21 cellular contexts compared by ENCODE assay signal in genomic region chr14:64598404-64598803, GRCh38. TPM values are rescaled to one million over a fixed set of nuclear protein-coding genes. Genes with fewer than 3 reads are reported as not detected.
A peak's percentile ranks its signal among the peaks of the same experiment; 100 is the strongest.
DNase-seq lines count a peak whose midpoint lies in the region; ATAC-seq and TF ChIP-seq lines count a peak whose summit lies in the region.
"Had no signal": no experiment of that assay in that cellular context is flagged by ENCODE, and none has a peak within 500 bp of the region (broad histone marks: within the 10 kb centered on the region; RNA-seq: fewer than 3 reads in every experiment).

No MANE protein-coding gene starts in this region.

- CTCF ChIA-PET in Calu3 (lab: Charles Lee), result no interaction called here

- no peak overlapping the region for H3K4me3 Mint-ChIP-seq in activated naive CD8-positive, alpha-beta T cell treated with anti-CD3 and anti-CD28 coated beads, Interleukin-2, amount 10 ng/mL, durations not matched to agents 7 days and 5 days
- no peak overlapping the region for H3K4me3 Mint-ChIP-seq in activated naive CD8-positive, alpha-beta T cell treated with anti-CD3 and anti-CD28 coated beads, Interleukin-2, amount 50 U/mL, for 24 hours
- H3K4me3 Mint-ChIP-seq in Calu3 (ENCODE audit: low read depth, unreplicated experiment), result no peak overlapping the region
- H3K4me3 Mint-ChIP-seq: central memory CD8-positive, alpha-beta T cell had no signal

- peak; percentile 45 for ATAC-seq in activated naive CD8-positive, alpha-beta T cell treated with anti-CD3 and anti-CD28 coated beads, Interleukin-2, amount 10 ng/mL, durations not matched to agents 7 days and 5 days (ENCODE audit: low read depth)
- no peak for ATAC-seq in activated naive CD8-positive, alpha-beta T cell treated with anti-CD3 and anti-CD28 coated beads, Interleukin-2, amount 50 U/mL, for 24 hours
- ATAC-seq in GM21423 (IDR thresholded peaks at IDR 0.05; ENCODE audit: unreplicated experiment) (peak; percentile 42), HG03354 (IDR thresholded peaks at IDR 0.05; ENCODE audit: poor library complexity, severe bottlenecking, unreplicated experiment) (peak; percentile 51)
- ATAC-seq: A549, gastroesophageal sphincter, K562 had no signal

- no TSS peak for BruUV-seq in Calu3 (replicated peaks; lab: Mats Ljungman, UMichigan)

- POLR2A ChIA-PET in activated naive CD8-positive, alpha-beta T cell treated with anti-CD3 and anti-CD28 coated beads, Interleukin-2, amount 10 ng/mL, durations not matched to agents 7 days and 5 days (lab: Charles Lee), result no interaction called here

- H3K9me3 Mint-ChIP-seq in activated naive CD8-positive, alpha-beta T cell treated with anti-CD3 and anti-CD28 coated beads, Interleukin-2, amount 10 ng/mL, durations not matched to agents 7 days and 5 days, result no peaks in the 10 kb centered on the region
- H3K9me3 Mint-ChIP-seq in activated naive CD8-positive, alpha-beta T cell treated with anti-CD3 and anti-CD28 coated beads, Interleukin-2, amount 50 U/mL, for 24 hours, result no peaks in the 10 kb centered on the region
- no peaks in the 10 kb centered on the region for H3K9me3 Mint-ChIP-seq in Calu3 (ENCODE audit: low read depth, unreplicated experiment)
- H3K9me3 Mint-ChIP-seq: central memory CD8-positive, alpha-beta T cell had no signal

- no peaks in the 10 kb centered on the region for H3K36me3 Mint-ChIP-seq in activated naive CD8-positive, alpha-beta T cell treated with anti-CD3 and anti-CD28 coated beads, Interleukin-2, amount 10 ng/mL, durations not matched to agents 7 days and 5 days
- H3K36me3 Mint-ChIP-seq in activated naive CD8-positive, alpha-beta T cell treated with anti-CD3 and anti-CD28 coated beads, Interleukin-2, amount 50 U/mL, for 24 hours (ENCODE audit: low read depth), result no peaks in the 10 kb centered on the region
- H3K36me3 Mint-ChIP-seq in Calu3 (ENCODE audit: insufficient read depth, unreplicated experiment), result no peaks in the 10 kb centered on the region

- TF ChIP-seq CTCF in Calu3 (IDR thresholded peaks at IDR 0.05; ENCODE audit: unreplicated experiment), result no peak

- intact Hi-C loops in Calu3 (cut with micrococcal nuclease; ENCODE audit: unreplicated experiment), result no loop called here

- no peak overlapping the region for H3K27ac Mint-ChIP-seq in activated naive CD8-positive, alpha-beta T cell treated with anti-CD3 and anti-CD28 coated beads, Interleukin-2, amount 10 ng/mL, durations not matched to agents 7 days and 5 days
- no peak overlapping the region for H3K27ac Mint-ChIP-seq in activated naive CD8-positive, alpha-beta T cell treated with anti-CD3 and anti-CD28 coated beads, Interleukin-2, amount 50 U/mL, for 24 hours
- no peak overlapping the region for H3K27ac Mint-ChIP-seq in Calu3 (ENCODE audit: unreplicated experiment)

- peaks cover 14% of the 10 kb centered on the region for H3K4me1 Mint-ChIP-seq in activated naive CD8-positive, alpha-beta T cell treated with anti-CD3 and anti-CD28 coated beads, Interleukin-2, amount 10 ng/mL, durations not matched to agents 7 days and 5 days
- no peaks in the 10 kb centered on the region for H3K4me1 Mint-ChIP-seq in activated naive CD8-positive, alpha-beta T cell treated with anti-CD3 and anti-CD28 coated beads, Interleukin-2, amount 50 U/mL, for 24 hours
- no peaks in the 10 kb centered on the region for H3K4me1 Mint-ChIP-seq in Calu3 (ENCODE audit: low read depth, unreplicated experiment)
- H3K4me1 Mint-ChIP-seq: central memory CD8-positive, alpha-beta T cell had no signal

- H3K27me3 Mint-ChIP-seq in activated naive CD8-positive, alpha-beta T cell treated with anti-CD3 and anti-CD28 coated beads, Interleukin-2, amount 10 ng/mL, durations not matched to agents 7 days and 5 days, result peaks cover 32% of the 10 kb centered on the region
- peaks cover 14% of the 10 kb centered on the region for H3K27me3 Mint-ChIP-seq in activated naive CD8-positive, alpha-beta T cell treated with anti-CD3 and anti-CD28 coated beads, Interleukin-2, amount 50 U/mL, for 24 hours
- peaks cover 29% of the 10 kb centered on the region for H3K27me3 Mint-ChIP-seq in Calu3 (ENCODE audit: unreplicated experiment)

- no peak for DNase-seq in activated naive CD8-positive, alpha-beta T cell treated with anti-CD3 and anti-CD28 coated beads, Interleukin-2, amount 10 ng/mL, durations not matched to agents 7 days and 5 days
- no peak for DNase-seq in activated naive CD8-positive, alpha-beta T cell treated with anti-CD3 and anti-CD28 coated beads, Interleukin-2, amount 50 U/mL, for 24 hours
- DNase-seq in Calu3, result no peak
- DNase-seq in HuH-7 (ENCODE audit: low spot score), result no peak
- DNase-seq in SIG-M5 (lab: John Stamatoyannopoulos, UW), result no peak
- no peak for DNase-seq in stimulated activated CD4-positive, alpha-beta T cell treated with anti-CD3 and anti-CD28 coated beads, Interleukin-2, amount 100 ng/mL, for 24 hours
- DNase-seq: activated CD8-positive, alpha-beta memory T cell treated with anti-CD3 and anti-CD28 coated beads, Interleukin-2, amount 50 U/mL, for 48 hours; activated gamma-delta T cell; amygdala; GM23248; NCI-H2029 treated with DMSO at 0.1 percent for 48 hours; NCI-H510A treated with DMSO at 0.1 percent for 48 hours; small intestine; stimulated activated CD4-positive, alpha-beta T cell treated with anti-CD3 and anti-CD28 coated beads, Interleukin-4, amount 100 ng/mL, for 1 hour had no signal

RNA-seq across cellular contexts. Expression of gene PPP1R36, which starts 48.6 kb away (rescaled TPM):
- under 1 TPM; 0.28 to 0.69 TPM for total RNA-seq in activated naive CD8-positive, alpha-beta T cell treated with anti-CD3 and anti-CD28 coated beads, Interleukin-2, amount 10 ng/mL, durations not matched to agents 7 days and 5 days
- total RNA-seq in Calu3 (2022), result 0.40 TPM in 1 of 2 replicates, not detected in the other
- total RNA-seq: G401 had no signal

RNA-seq across cellular contexts. Expression of gene HSPA2, which starts 57.9 kb away (rescaled TPM):
- 1 to 10 TPM; 3.3 to 4.0 TPM for total RNA-seq in activated naive CD8-positive, alpha-beta T cell treated with anti-CD3 and anti-CD28 coated beads, Interleukin-2, amount 10 ng/mL, durations not matched to agents 7 days and 5 days
- total RNA-seq in Calu3 (2022), result 3.6 and 4.1 TPM in 2 replicates
- total RNA-seq: G401, K562 had no signal
